In genomic region chr16:70380205-70380918, GRCh38 we compare ENCODE assay signal across 1 cellular context.
TF ChIP-seq lines count a peak whose summit lies in the region.

No MANE protein-coding gene starts in this region.

TF ChIP-seq in HepG2, 621 proteins besides CTCF, POLR2A, EP300 and RAD21 (continued from another document and continues in another):
- TF ChIP-seq ZNF687 (CRISPR knock-in tag; IDR thresholded peaks at IDR 0.05) (no peak), ZBTB49 (CRISPR knock-in tag; IDR thresholded peaks at IDR 0.05; ENCODE audit: borderline replicate concordance) (no peak), ARHGAP35 (CRISPR knock-in tag; IDR thresholded peaks at IDR 0.05; ENCODE audit: borderline replicate concordance) (0 out of 2 replicates have a peak, but pooled peaks have one; percentile 9), PRDM4 (CRISPR knock-in tag; IDR thresholded peaks at IDR 0.05; ENCODE audit: borderline replicate concordance) (no peak), ZNF260 (CRISPR knock-in tag; IDR thresholded peaks at IDR 0.05; ENCODE audit: borderline replicate concordance, low read depth) (no peak), KLF12 (CRISPR knock-in tag; IDR thresholded peaks at IDR 0.05; ENCODE audit: borderline replicate concordance) (peak; percentile 17; the same call in 1 of the 2 replicates), SNRNP70 (IDR thresholded peaks at IDR 0.05; ENCODE audit: low read depth, low read length) (no peak), SP5 (CRISPR knock-in tag; IDR thresholded peaks at IDR 0.05; ENCODE audit: borderline replicate concordance, low read depth) (no peak), AHDC1 (CRISPR knock-in tag; IDR thresholded peaks at IDR 0.05; ENCODE audit: borderline replicate concordance) (peak; percentile 25; the same call in 1 of the 2 replicates), ZNF414 (CRISPR knock-in tag; IDR thresholded peaks at IDR 0.05) (no peak), RFXAP (CRISPR knock-in tag; IDR thresholded peaks at IDR 0.05; ENCODE audit: borderline replicate concordance) (0 out of 2 replicates have a peak, but pooled peaks have one; percentile 34), TCF7L2 (IDR thresholded peaks at IDR 0.05; ENCODE audit: low read depth, low read length) (no peak), ZNF333 (CRISPR knock-in tag; IDR thresholded peaks at IDR 0.05; ENCODE audit: borderline replicate concordance) (peak; percentile 78), ZNF367 (CRISPR knock-in tag; IDR thresholded peaks at IDR 0.05; ENCODE audit: borderline replicate concordance) (0 out of 2 replicates have a peak, but pooled peaks have one; percentile 9), PAF1 (CRISPR knock-in tag; IDR thresholded peaks at IDR 0.05) (0 out of 2 replicates have a peak, but pooled peaks have one; percentile 21), TEF (CRISPR knock-in tag; IDR thresholded peaks at IDR 0.05) (no peak; the same call in 1 of the 2 replicates), ZKSCAN5 (CRISPR knock-in tag; IDR thresholded peaks at IDR 0.05) (no peak), ZNF264 (CRISPR knock-in tag; IDR thresholded peaks at IDR 0.05) (0 out of 2 replicates have a peak, but pooled peaks have one; percentile 28), PATZ1 (CRISPR knock-in tag; IDR thresholded peaks at IDR 0.05) (0 out of 2 replicates have a peak, but pooled peaks have one; percentile 5), KDM4B (CRISPR knock-in tag; IDR thresholded peaks at IDR 0.05) (0 out of 2 replicates have a peak, but pooled peaks have one; percentile 5), ZNF17 (CRISPR knock-in tag; IDR thresholded peaks at IDR 0.05) (no peak), ETV6 (CRISPR knock-in tag; conservative IDR thresholded peaks at IDR 0.05) (no peak), TARDBP (CRISPR knock-in tag; IDR thresholded peaks at IDR 0.05) (no peak), RBM22 (optimal IDR thresholded peaks at IDR 0.05; ENCODE audit: low read length) (peak; percentile 83), ZNF451 (CRISPR knock-in tag; IDR thresholded peaks at IDR 0.05) (no peak), ZNF543 (CRISPR knock-in tag; IDR thresholded peaks at IDR 0.05) (peak; percentile 37; the same call in 1 of the 2 replicates), ZBTB42 (CRISPR knock-in tag; IDR thresholded peaks at IDR 0.05) (no peak), HOXA5 (CRISPR knock-in tag; IDR thresholded peaks at IDR 0.05) (0 out of 2 replicates have a peak, but pooled peaks have one; percentile 16), FOXO4 (CRISPR knock-in tag; conservative IDR thresholded peaks at IDR 0.05) (0 out of 2 replicates have a peak, but pooled peaks have one; percentile 22), ZFP36 (IDR thresholded peaks at IDR 0.05; ENCODE audit: borderline replicate concordance, low read depth, low read length, partially characterized antibody) (no peak), ZNF770 (CRISPR knock-in tag; IDR thresholded peaks at IDR 0.05) (no peak; the same call in 1 of the 2 replicates), ZNF235 (CRISPR knock-in tag; IDR thresholded peaks at IDR 0.05; ENCODE audit: borderline replicate concordance) (peak; percentile 18; the same call in 1 of the 2 replicates), NPAS2 (CRISPR knock-in tag; IDR thresholded peaks at IDR 0.05; ENCODE audit: borderline replicate concordance) (no peak), KDM6A (CRISPR knock-in tag; IDR thresholded peaks at IDR 0.05; ENCODE audit: low read depth) (no peak), CBX5 (CRISPR knock-in tag; IDR thresholded peaks at IDR 0.05; ENCODE audit: borderline replicate concordance) (no peak)
